1 cellular context compared by ENCODE assay signal in genomic region chr3:177516130-177517011, GRCh38.
TF ChIP-seq lines count a peak whose summit lies in the region.

No MANE protein-coding gene starts in this region.

TF ChIP-seq in HepG2, 621 proteins besides CTCF, POLR2A, EP300 and RAD21 (continued from another document and continues in another):
- TF ChIP-seq, protein P1, sequence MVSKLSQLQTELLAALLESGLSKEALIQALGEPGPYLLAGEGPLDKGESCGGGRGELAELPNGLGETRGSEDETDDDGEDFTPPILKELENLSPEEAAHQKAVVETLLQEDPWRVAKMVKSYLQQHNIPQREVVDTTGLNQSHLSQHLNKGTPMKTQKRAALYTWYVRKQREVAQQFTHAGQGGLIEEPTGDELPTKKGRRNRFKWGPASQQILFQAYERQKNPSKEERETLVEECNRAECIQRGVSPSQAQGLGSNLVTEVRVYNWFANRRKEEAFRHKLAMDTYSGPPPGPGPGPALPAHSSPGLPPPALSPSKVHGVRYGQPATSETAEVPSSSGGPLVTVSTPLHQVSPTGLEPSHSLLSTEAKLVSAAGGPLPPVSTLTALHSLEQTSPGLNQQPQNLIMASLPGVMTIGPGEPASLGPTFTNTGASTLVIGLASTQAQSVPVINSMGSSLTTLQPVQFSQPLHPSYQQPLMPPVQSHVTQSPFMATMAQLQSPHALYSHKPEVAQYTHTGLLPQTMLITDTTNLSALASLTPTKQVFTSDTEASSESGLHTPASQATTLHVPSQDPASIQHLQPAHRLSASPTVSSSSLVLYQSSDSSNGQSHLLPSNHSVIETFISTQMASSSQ (IDR thresholded peaks at IDR 0.05; ENCODE audit: low read depth) = no peak
- TF ChIP-seq, protein P1 (CRISPR knock-in tag; IDR thresholded peaks at IDR 0.05; ENCODE audit: borderline replicate concordance) = 0 out of 2 replicates have a peak, but pooled peaks have one; percentile 31
- peak; percentile 68 for TF ChIP-seq ERF (CRISPR knock-in tag; IDR thresholded peaks at IDR 0.05)
- no peak for TF ChIP-seq ZNF570 (CRISPR knock-in tag; IDR thresholded peaks at IDR 0.05; ENCODE audit: borderline replicate concordance)
- TF ChIP-seq ZNF232 (CRISPR knock-in tag; IDR thresholded peaks at IDR 0.05; ENCODE audit: borderline replicate concordance) = 0 out of 2 replicates have a peak, but pooled peaks have one; percentile 33
- peak; percentile 68; the same call in 1 of the 2 replicates for TF ChIP-seq ZKSCAN8 (CRISPR knock-in tag; IDR thresholded peaks at IDR 0.05; ENCODE audit: borderline replicate concordance)
- TF ChIP-seq ZNF512B (CRISPR knock-in tag; IDR thresholded peaks at IDR 0.05; ENCODE audit: borderline replicate concordance) = 0 out of 2 replicates have a peak, but pooled peaks have one; percentile 65
- no peak for TF ChIP-seq ZFP62 (CRISPR knock-in tag; IDR thresholded peaks at IDR 0.05)
- TF ChIP-seq NR2F2 (IDR thresholded peaks at IDR 0.05; ENCODE audit: borderline replicate concordance, low read depth) = peak; percentile 34; the same call in 1 of the 2 replicates
- TF ChIP-seq, protein P2, sequence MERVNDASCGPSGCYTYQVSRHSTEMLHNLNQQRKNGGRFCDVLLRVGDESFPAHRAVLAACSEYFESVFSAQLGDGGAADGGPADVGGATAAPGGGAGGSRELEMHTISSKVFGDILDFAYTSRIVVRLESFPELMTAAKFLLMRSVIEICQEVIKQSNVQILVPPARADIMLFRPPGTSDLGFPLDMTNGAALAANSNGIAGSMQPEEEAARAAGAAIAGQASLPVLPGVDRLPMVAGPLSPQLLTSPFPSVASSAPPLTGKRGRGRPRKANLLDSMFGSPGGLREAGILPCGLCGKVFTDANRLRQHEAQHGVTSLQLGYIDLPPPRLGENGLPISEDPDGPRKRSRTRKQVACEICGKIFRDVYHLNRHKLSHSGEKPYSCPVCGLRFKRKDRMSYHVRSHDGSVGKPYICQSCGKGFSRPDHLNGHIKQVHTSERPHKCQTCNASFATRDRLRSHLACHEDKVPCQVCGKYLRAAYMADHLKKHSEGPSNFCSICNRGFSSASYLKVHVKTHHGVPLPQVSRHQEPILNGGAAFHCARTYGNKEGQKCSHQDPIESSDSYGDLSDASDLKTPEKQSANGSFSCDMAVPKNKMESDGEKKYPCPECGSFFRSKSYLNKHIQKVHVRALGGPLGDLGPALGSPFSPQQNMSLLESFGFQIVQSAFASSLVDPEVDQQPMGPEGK (CRISPR knock-in tag; IDR thresholded peaks at IDR 0.05) = peak; percentile 38; the same call in 1 of the 2 replicates
- TF ChIP-seq SMAD3 (CRISPR knock-in tag; IDR thresholded peaks at IDR 0.05) = peak; percentile 61; the same call in 1 of the 2 replicates
- peak; percentile 46; the same call in 1 of the 2 replicates for TF ChIP-seq ISL2 (CRISPR knock-in tag; IDR thresholded peaks at IDR 0.05)
- peak; percentile 71; the same call in 1 of the 2 replicates for TF ChIP-seq RXRA (CRISPR knock-in tag; IDR thresholded peaks at IDR 0.05)
- peak; percentile 77 for TF ChIP-seq HOXA3 (CRISPR knock-in tag; IDR thresholded peaks at IDR 0.05)
- TF ChIP-seq TEAD3 (CRISPR knock-in tag; optimal IDR thresholded peaks at IDR 0.05; ENCODE audit: borderline replicate concordance) = peak; percentile 75
- peak; percentile 69; the same call in 1 of the 2 replicates for TF ChIP-seq ZNF441 (CRISPR knock-in tag; IDR thresholded peaks at IDR 0.05; ENCODE audit: borderline replicate concordance)
- 0 out of 2 replicates have a peak, but pooled peaks have one; percentile 71 for TF ChIP-seq ZNF800 (CRISPR knock-in tag; IDR thresholded peaks at IDR 0.05)
- peak; percentile 43; the same call in 1 of the 2 replicates for TF ChIP-seq FOXJ3 (CRISPR knock-in tag; IDR thresholded peaks at IDR 0.05; ENCODE audit: borderline replicate concordance)
- peak; percentile 72; the same call in 1 of the 2 replicates for TF ChIP-seq ZFP90 (CRISPR knock-in tag; IDR thresholded peaks at IDR 0.05; ENCODE audit: borderline replicate concordance)
- peak; percentile 59 for TF ChIP-seq ZGPAT (CRISPR knock-in tag; IDR thresholded peaks at IDR 0.05)
- TF ChIP-seq ZBED4 (CRISPR knock-in tag; IDR thresholded peaks at IDR 0.05; ENCODE audit: borderline replicate concordance) = peak; percentile 50; the same call in 1 of the 2 replicates
- 0 out of 2 replicates have a peak, but pooled peaks have one; percentile 16 for TF ChIP-seq ZBTB25 (CRISPR knock-in tag; IDR thresholded peaks at IDR 0.05)
- TF ChIP-seq NCOA2 (CRISPR knock-in tag; IDR thresholded peaks at IDR 0.05) = peak; percentile 73
- TF ChIP-seq, protein P3, sequence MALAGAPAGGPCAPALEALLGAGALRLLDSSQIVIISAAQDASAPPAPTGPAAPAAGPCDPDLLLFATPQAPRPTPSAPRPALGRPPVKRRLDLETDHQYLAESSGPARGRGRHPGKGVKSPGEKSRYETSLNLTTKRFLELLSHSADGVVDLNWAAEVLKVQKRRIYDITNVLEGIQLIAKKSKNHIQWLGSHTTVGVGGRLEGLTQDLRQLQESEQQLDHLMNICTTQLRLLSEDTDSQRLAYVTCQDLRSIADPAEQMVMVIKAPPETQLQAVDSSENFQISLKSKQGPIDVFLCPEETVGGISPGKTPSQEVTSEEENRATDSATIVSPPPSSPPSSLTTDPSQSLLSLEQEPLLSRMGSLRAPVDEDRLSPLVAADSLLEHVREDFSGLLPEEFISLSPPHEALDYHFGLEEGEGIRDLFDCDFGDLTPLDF (CRISPR knock-in tag; IDR thresholded peaks at IDR 0.05) = no peak
- TF ChIP-seq MEF2D (CRISPR knock-in tag; IDR thresholded peaks at IDR 0.05) = peak; percentile 88
- TF ChIP-seq ZNF878 (CRISPR knock-in tag; IDR thresholded peaks at IDR 0.05) = peak; percentile 86
- 0 out of 2 replicates have a peak, but pooled peaks have one; percentile 29 for TF ChIP-seq PHF8 (CRISPR knock-in tag; IDR thresholded peaks at IDR 0.05)
- 0 out of 2 replicates have a peak, but pooled peaks have one; percentile 55 for TF ChIP-seq ZNF644 (CRISPR knock-in tag; IDR thresholded peaks at IDR 0.05; ENCODE audit: low read depth)
- TF ChIP-seq POGZ (CRISPR knock-in tag; IDR thresholded peaks at IDR 0.05) = peak; percentile 68
- TF ChIP-seq, protein P4, sequence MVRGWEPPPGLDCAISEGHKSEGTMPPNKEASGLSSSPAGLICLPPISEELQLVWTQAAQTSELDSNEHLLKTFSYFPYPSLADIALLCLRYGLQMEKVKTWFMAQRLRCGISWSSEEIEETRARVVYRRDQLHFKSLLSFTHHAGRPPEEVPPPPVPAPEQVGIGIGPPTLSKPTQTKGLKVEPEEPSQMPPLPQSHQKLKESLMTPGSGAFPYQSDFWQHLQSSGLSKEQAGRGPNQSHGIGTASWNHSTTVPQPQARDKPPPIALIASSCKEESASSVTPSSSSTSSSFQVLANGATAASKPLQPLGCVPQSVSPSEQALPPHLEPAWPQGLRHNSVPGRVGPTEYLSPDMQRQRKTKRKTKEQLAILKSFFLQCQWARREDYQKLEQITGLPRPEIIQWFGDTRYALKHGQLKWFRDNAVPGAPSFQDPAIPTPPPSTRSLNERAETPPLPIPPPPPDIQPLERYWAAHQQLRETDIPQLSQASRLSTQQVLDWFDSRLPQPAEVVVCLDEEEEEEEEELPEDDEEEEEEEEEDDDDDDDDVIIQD (CRISPR knock-in tag; IDR thresholded peaks at IDR 0.05; ENCODE audit: low read depth) = peak; percentile 67
- TF ChIP-seq LCORL (IDR thresholded peaks at IDR 0.05) = no peak
- TF ChIP-seq LCORL (CRISPR knock-in tag; IDR thresholded peaks at IDR 0.05) = peak; percentile 24; the same call in 1 of the 2 replicates
- TF ChIP-seq PRMT3 (CRISPR knock-in tag; IDR thresholded peaks at IDR 0.05; ENCODE audit: borderline replicate concordance, low read depth) = 0 out of 2 replicates have a peak, but pooled peaks have one; percentile 51
- TF ChIP-seq ARNTL (CRISPR knock-in tag; IDR thresholded peaks at IDR 0.05) = peak; percentile 91
- no peak; the same call in 1 of the 2 replicates for TF ChIP-seq HNF4G (IDR thresholded peaks at IDR 0.05; ENCODE audit: borderline replicate concordance, low read depth, low read length)
- TF ChIP-seq HNF4G (CRISPR knock-in tag; IDR thresholded peaks at IDR 0.05; ENCODE audit: borderline replicate concordance, low read depth) = peak; percentile 61; the same call in 1 of the 2 replicates
- TF ChIP-seq HDAC2 (CRISPR knock-in tag; IDR thresholded peaks at IDR 0.05) = peak; percentile 66; the same call in 1 of the 2 replicates
